In the genomic region with DNA sequence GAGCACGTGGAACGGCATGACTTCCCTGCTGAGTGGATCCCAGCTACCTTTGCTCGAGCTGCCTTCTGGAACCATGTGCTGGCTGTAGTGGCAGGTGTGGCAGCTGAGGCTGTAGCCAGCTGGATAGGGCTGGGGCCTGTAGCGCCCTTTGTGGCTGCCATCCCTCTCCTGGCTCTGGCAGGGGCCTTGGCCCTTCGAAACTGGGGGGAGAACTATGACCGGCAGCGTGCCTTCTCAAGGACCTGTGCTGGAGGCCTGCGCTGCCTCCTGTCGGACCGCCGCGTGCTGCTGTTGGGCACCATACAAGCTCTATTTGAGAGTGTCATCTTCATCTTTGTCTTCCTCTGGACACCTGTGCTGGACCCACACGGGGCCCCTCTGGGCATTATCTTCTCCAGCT, we compare ENCODE assay signal across 11 cellular contexts. TPM values are rescaled to one million over a fixed set of nuclear protein-coding genes. Genes with fewer than 3 reads are reported as not detected.
A peak's percentile ranks its signal among the peaks of the same experiment; 100 is the strongest.
DNase-seq lines count a peak whose midpoint lies in the region; ATAC-seq and TF ChIP-seq lines count a peak whose summit lies in the region.
"Had no signal": no experiment of that assay in that cellular context is flagged by ENCODE, and none has a peak within 500 bp of the region (broad histone marks: within the 10 kb centered on the region; RNA-seq: fewer than 3 reads in every experiment).

No MANE protein-coding gene starts in this region.

- H3K9me3 ChIP-seq in PC-9 (ENCODE audit: insufficient read depth, low read depth) (no peaks in the 10 kb centered on the region), gastrocnemius medialis (no peaks in the 10 kb centered on the region)

- H3K9me3 Mint-ChIP-seq in endothelial cell (ENCODE audit: unreplicated experiment): no peaks in the 10 kb centered on the region

- peak overlapping the region; percentile 96 for H3K4me3 Mint-ChIP-seq in endothelial cell (ENCODE audit: unreplicated experiment)

- no peak for DNase-seq in GM06990 (ENCODE audit: extremely low read depth, insufficient read length)
- no peak for DNase-seq in PC-9
- no peak for DNase-seq in endothelial cell (ENCODE audit: low spot score)
- no peak for DNase-seq in gastrocnemius medialis
- no peak for DNase-seq in GM13977 (ENCODE audit: low spot score)
- DNase-seq in germinal center (ENCODE audit: low spot score): no peak
- no peak for DNase-seq in GM10248 (ENCODE audit: extremely low spot score)
- DNase-seq: dermis blood vessel endothelial cell, NCI-H1092 had no signal

- POLR2A ChIA-PET in PC-9 (lab: Charles Lee; ENCODE audit: unreplicated experiment) (no interaction called here), GM10248 (lab: Yijun Ruan, JAX) (interaction anchor here (0.6 kb wide), 1 partner anchor 40 kb away, joined by 3 read pairs; no protein-coding TSS in a partner anchor)

- TSS peak; percentile 63 for BruUV-seq in PC-9 (replicated peaks; lab: Mats Ljungman, UMichigan)

- intact Hi-C loops in PC-9 (cut with micrococcal nuclease; ENCODE audit: unreplicated experiment): no loop called here
- intact Hi-C loops in gastrocnemius medialis (cut with DNase I; ENCODE audit: low total_unique reads): loop anchor here (2.0 to 5.0 kb wide), 2 partner anchors 44 to 72 kb away; partner anchors contain the start of genes CSAD, MYG1, PFDN5 and ZNF740

- no peak overlapping the region for H2AFZ ChIP-seq in PC-9

- TF ChIP-seq CTCF in GM06990 (IDR thresholded peaks at IDR 0.05; ENCODE audit: insufficient read depth, low read length, poor library complexity, severe bottlenecking) (no peak), PC-9 (conservative IDR thresholded peaks at IDR 0.05) (no peak), endothelial cell (IDR thresholded peaks at IDR 0.05; ENCODE audit: unreplicated experiment) (no peak), gastrocnemius medialis (IDR thresholded peaks at IDR 0.05 in 4 of 5, conservative IDR thresholded peaks at IDR 0.05 in 1 of 5) (no peak), GM13977 (IDR thresholded peaks at IDR 0.05; ENCODE audit: extremely low read depth, insufficient read depth, missing control alignments) (no peak), GM10248 (IDR thresholded peaks at IDR 0.05; ENCODE audit: control extremely low read depth, extremely low read depth, low read depth, missing control alignments) (no peak)

- CTCF ChIA-PET in PC-9 (lab: Charles Lee): no interaction called here
- CTCF ChIA-PET in GM10248 (lab: Yijun Ruan, JAX): interaction anchor here (0.7 to 7.1 kb wide), 11 partner anchors 11 to 187 kb away, joined by 3 to 69 read pairs (median 5); partner anchors contain the start of genes AAAS and ESPL1

- in situ Hi-C loops in gastrocnemius medialis (cut with MboI; ENCODE audit: low sequenced_read_pairs in 4 of 4) (no loop called here), GM13977 (cut with MboI; ENCODE audit: low pct_unique_long_range_greater_than_20kb, low sequenced_read_pairs, unreplicated experiment) (no loop called here)

- H3K27ac Mint-ChIP-seq in endothelial cell (ENCODE audit: unreplicated experiment): peak overlapping the region; percentile 12

- H3K27ac ChIP-seq in PC-9 (no peak overlapping the region), gastrocnemius medialis (peak overlapping the region; percentile 92 to 97 (median 94))

- H3K36me3 Mint-ChIP-seq in endothelial cell (ENCODE audit: low read depth, unreplicated experiment): peaks cover 5% of the 10 kb centered on the region

- H3K36me3 ChIP-seq in GM06990 (ENCODE audit: control insufficient read depth, insufficient read depth, low read length) (no peaks in the 10 kb centered on the region), PC-9 (ENCODE audit: low read depth) (no peaks in the 10 kb centered on the region), gastrocnemius medialis (peaks cover 0 to 9% of the 10 kb centered on the region in 2 donors)

- no peak for ATAC-seq in gastrocnemius medialis
- no peak for ATAC-seq in HG03039 (IDR thresholded peaks at IDR 0.05; ENCODE audit: unreplicated experiment)

- H3K4me2 ChIP-seq in PC-9: peak overlapping the region; percentile 95

- H3K9me2 ChIP-seq in PC-9 (ENCODE audit: insufficient read depth): no peaks in the 10 kb centered on the region

- peaks cover 28% of the 10 kb centered on the region for H3F3A ChIP-seq in PC-9 (ENCODE audit: insufficient read depth, low read depth)

- peaks cover 16% of the 10 kb centered on the region for H3K4me1 Mint-ChIP-seq in endothelial cell (ENCODE audit: unreplicated experiment)

- no peaks in the 10 kb centered on the region for H3K27me3 ChIP-seq in GM06990 (replicated peaks; ENCODE audit: control insufficient read depth, insufficient read depth, low read length)
- H3K27me3 ChIP-seq in PC-9 (ENCODE audit: insufficient read depth, low read depth): no peaks in the 10 kb centered on the region
- no peaks in the 10 kb centered on the region for H3K27me3 ChIP-seq in gastrocnemius medialis

- no peak for TF ChIP-seq POLR2A in gastrocnemius medialis (IDR thresholded peaks at IDR 0.05)

- H3K79me2 ChIP-seq in PC-9 (ENCODE audit: low read depth): peaks cover 15% of the 10 kb centered on the region

- H3K27me3 Mint-ChIP-seq in endothelial cell (ENCODE audit: unreplicated experiment): peaks cover 10% of the 10 kb centered on the region

- peak overlapping the region; percentile 80 for H3K4me3 ChIP-seq in GM06990 (replicated peaks; ENCODE audit: low read depth, low read length)
- peak overlapping the region; percentile 99; the same call in 1 of the 2 replicates for H3K4me3 ChIP-seq in PC-9
- H3K4me3 ChIP-seq in gastrocnemius medialis: peak overlapping the region in 3 of 4 donors; percentile 67 to 75 (median 67)

- H3K4me1 ChIP-seq in PC-9 (replicated peaks; ENCODE audit: insufficient read depth) (peaks cover 25% of the 10 kb centered on the region), gastrocnemius medialis (peaks cover 16 to 17% of the 10 kb centered on the region in 2 donors)

- H4K20me1 ChIP-seq in PC-9 (ENCODE audit: insufficient read depth): no peaks in the 10 kb centered on the region

RNA-seq across cellular contexts. Expression of gene ESPL1, which starts 14.8 kb away (rescaled TPM):
- total RNA-seq in PC-9 (2021) (37.4 and 42.0 TPM in 2 replicates), endothelial cell (ENCODE audit: unreplicated experiment) (11.8 TPM), gastrocnemius medialis (under 1 TPM in 3 of 4 donors, not detected in 1; 0.20 to 0.44 (median 0.24) TPM)

RNA-seq across cellular contexts. Expression of gene RARG, which starts 21.3 kb away (rescaled TPM):
- total RNA-seq in PC-9 (2021): 118 and 124 TPM in 2 replicates
- total RNA-seq in endothelial cell (ENCODE audit: unreplicated experiment): 7.9 TPM
- 1 to 10 TPM; 4.2 to 5.8 (median 4.9) TPM for total RNA-seq in gastrocnemius medialis

RNA-seq across cellular contexts. Expression of gene PFDN5, which starts 42.0 kb away (rescaled TPM):
- total RNA-seq in PC-9 (2021): 291 and 303 TPM in 2 replicates
- 444 TPM for total RNA-seq in endothelial cell (ENCODE audit: unreplicated experiment)
- 100 to 1,000 TPM; 341 to 464 (median 358) TPM for total RNA-seq in gastrocnemius medialis

RNA-seq across cellular contexts. Expression of gene MYG1, which starts 46.2 kb away (rescaled TPM):
- total RNA-seq in PC-9 (2021) (67.2 and 82.5 TPM in 2 replicates), endothelial cell (ENCODE audit: unreplicated experiment) (55.3 TPM), gastrocnemius medialis (10 to 100 TPM; 43.4 to 51.0 (median 46.0) TPM)

RNA-seq across cellular contexts. Expression of gene ITGB7, which starts 46.2 kb away (rescaled TPM):
- 2.4 and 3.3 TPM in 2 replicates for total RNA-seq in PC-9 (2021)
- 0.56 TPM for total RNA-seq in endothelial cell (ENCODE audit: unreplicated experiment)
- total RNA-seq in gastrocnemius medialis: under 1 TPM in 2 of 4 donors, not detected in 2; 0.73 to 0.81 TPM
- total RNA-seq: lung microvascular endothelial cell had no signal

Comparison
In these comparisons a context has a peak if more than half of its experiments do, and no peak if none do; other contexts are left out.
1. RNA of gene RARG, which starts 21.3 kb away (total RNA-seq): 118 to 124 TPM in PC-9; 7.9 TPM in endothelial cell (single experiment) and 4.2 to 5.8 TPM in gastrocnemius medialis; every median in the first group is over 10 times any median in the second.
2. Peak in every context shown above with its lines, with median percentiles within 50 percentile points of each other: H3K4me3 ChIP-seq.